ENCODE assay signal across 1 cellular context in genomic region chr7:5629941-5630340, GRCh38.
TF ChIP-seq lines count a peak whose summit lies in the region.

No MANE protein-coding gene starts in this region.

TF ChIP-seq in HCT116, 20 proteins besides CTCF, POLR2A, EP300 and RAD21 (continued from another document):
- TF ChIP-seq JUND (IDR thresholded peaks at IDR 0.05): peak; percentile 9; the same call in 1 of the 2 replicates
